21 cellular contexts compared by ENCODE assay signal in genomic region chr16:73199214-73199613, GRCh38.
"Had no signal": no experiment of that assay in that cellular context is flagged by ENCODE, and none has a peak within 500 bp of the region (broad histone marks: within the 10 kb centered on the region; RNA-seq: fewer than 3 reads in every experiment).

No MANE protein-coding gene starts in this region.

- H3K36me3 Mint-ChIP-seq: activated CD8-positive, alpha-beta memory T cell treated with anti-CD3 and anti-CD28 coated beads, Interleukin-2, amount 10 ng/mL, durations not matched to agents 7 days and 5 days; activated naive CD8-positive, alpha-beta T cell treated with anti-CD3 and anti-CD28 coated beads, Interleukin-2, amount 10 ng/mL, durations not matched to agents 7 days and 5 days; immature natural killer cell; natural killer cell had no signal

- ATAC-seq: activated CD4-positive, CD25-positive, alpha-beta regulatory T cell treated with anti-CD3 and anti-CD28 coated beads, Interleukin-2, amount 50 U/mL, for 24 hours; activated CD8-positive, alpha-beta memory T cell treated with anti-CD3 and anti-CD28 coated beads, Interleukin-2, amount 10 ng/mL, durations not matched to agents 7 days and 5 days; left colon; natural killer cell; psoas muscle; sciatic nerve had no signal

- H3K9me3 Mint-ChIP-seq: activated naive CD8-positive, alpha-beta T cell treated with anti-CD3 and anti-CD28 coated beads, Interleukin-2, amount 10 ng/mL, durations not matched to agents 7 days and 5 days; natural killer cell; stimulated activated naive CD8-positive, alpha-beta T cell treated with anti-CD3 and anti-CD28 coated beads, Interleukin-15, Interleukin-2, amounts not matched to agents 100 ng/mL and 50 ng/mL, for 24 hours had no signal

- H3K27me3 ChIP-seq: upper lobe of left lung had no signal

- H3K27ac Mint-ChIP-seq: activated CD8-positive, alpha-beta memory T cell treated with anti-CD3 and anti-CD28 coated beads, Interleukin-2, amount 10 ng/mL, durations not matched to agents 7 days and 5 days; activated naive CD8-positive, alpha-beta T cell treated with anti-CD3 and anti-CD28 coated beads, Interleukin-2, amount 10 ng/mL, durations not matched to agents 7 days and 5 days; activated T-cell treated with anti-CD3 and anti-CD28 coated beads, Interleukin-2, amount 50 U/mL, for 24 hours; immature natural killer cell; natural killer cell; stimulated activated naive CD8-positive, alpha-beta T cell treated with anti-CD3 and anti-CD28 coated beads, Interleukin-15, Interleukin-2, amounts not matched to agents 100 ng/mL and 50 ng/mL, for 24 hours had no signal

- H3K4me1 ChIP-seq: esophagus muscularis mucosa, psoas muscle had no signal

- DNase-seq: activated CD4-positive, alpha-beta T cell treated with anti-CD3 and anti-CD28 coated beads, Interleukin-2, amount 50 U/mL, for 48 hours; activated CD8-positive, alpha-beta memory T cell treated with anti-CD3 and anti-CD28 coated beads, Interleukin-2, amount 10 ng/mL, durations not matched to agents 7 days and 5 days; activated gamma-delta T cell; activated naive CD8-positive, alpha-beta T cell treated with anti-CD3 and anti-CD28 coated beads, Interleukin-2, amount 10 ng/mL, durations not matched to agents 7 days and 5 days; activated T-cell treated with anti-CD3 and anti-CD28 coated beads, Interleukin-2, amount 50 U/mL, for 24 hours; anterior cingulate cortex; cerebellar nuclear complex; dorsolateral prefrontal cortex; glutamatergic neuron; immature natural killer cell; left colon; mammary epithelial cell; natural killer cell; nucleus accumbens; psoas muscle; stimulated activated CD4-positive, alpha-beta T cell treated with anti-CD3 and anti-CD28 coated beads, Interleukin-2, amount 100 ng/mL, for 24 hours; upper lobe of left lung had no signal

- H3K4me3 ChIP-seq: dorsolateral prefrontal cortex, esophagus muscularis mucosa, psoas muscle, upper lobe of left lung had no signal

- H3K27ac ChIP-seq: dorsolateral prefrontal cortex, esophagus muscularis mucosa, psoas muscle, upper lobe of left lung had no signal

- H3K9me3 ChIP-seq: esophagus muscularis mucosa, psoas muscle, upper lobe of left lung had no signal

- H3K36me3 ChIP-seq: esophagus muscularis mucosa, upper lobe of left lung had no signal
